In genomic region chr22:20885557-20886323, GRCh38 we compare ENCODE assay signal across 1 cellular context.
TF ChIP-seq lines count a peak whose summit lies in the region.

No MANE protein-coding gene starts in this region.

TF ChIP-seq in K562, 482 proteins besides CTCF, POLR2A, EP300 and RAD21 (continued from another document):
- TF ChIP-seq RREB1 (CRISPR knock-in tag; IDR thresholded peaks at IDR 0.05) (peak; percentile 95), CHCHD3 (CRISPR knock-in tag; IDR thresholded peaks at IDR 0.05) (no peak), ZNF445 (CRISPR knock-in tag; IDR thresholded peaks at IDR 0.05; ENCODE audit: low read depth) (0 out of 2 replicates have a peak, but pooled peaks have one; percentile 60), STAT6 (CRISPR knock-in tag; IDR thresholded peaks at IDR 0.05) (no peak; the same call in 1 of the 2 replicates), ETV1 (tag; conservative IDR thresholded peaks at IDR 0.05; ENCODE audit: low read depth) (peak; percentile 95), IRF9 (tag; IDR thresholded peaks at IDR 0.05) (peak; percentile 58; the same call in 1 of the 2 replicates), WHSC1 (IDR thresholded peaks at IDR 0.05; ENCODE audit: low read length) (peak; percentile 97), TSC22D4 (tag; IDR thresholded peaks at IDR 0.05) (no peak), SAFB (IDR thresholded peaks at IDR 0.05; ENCODE audit: borderline replicate concordance, low read depth, low read length) (no peak)
